Comparison of ENCODE assay signal across 28 cellular contexts in the genomic region with DNA sequence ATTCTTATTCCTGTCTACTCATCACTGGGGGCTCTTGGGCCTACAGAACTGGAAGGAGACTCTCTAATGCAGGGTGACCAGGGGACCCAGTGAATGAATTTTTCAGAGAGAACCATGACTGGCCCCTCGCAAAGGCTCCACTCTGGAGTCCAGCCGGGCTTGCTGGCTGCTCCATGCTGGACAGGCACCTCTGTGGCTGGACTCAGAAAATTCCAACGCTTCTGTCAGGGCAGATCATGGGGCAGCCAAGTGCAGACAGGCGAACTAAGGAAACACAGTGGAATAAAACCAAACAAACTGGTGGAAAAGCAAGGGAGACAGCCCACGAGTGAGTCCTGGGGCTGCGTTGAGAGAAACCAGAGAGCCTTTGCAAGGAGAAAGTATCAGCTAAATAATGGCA.
"Had no signal": no experiment of that assay in that cellular context is flagged by ENCODE, and none has a peak within 500 bp of the region (broad histone marks: within the 10 kb centered on the region; RNA-seq: fewer than 3 reads in every experiment).

No MANE protein-coding gene starts in this region.

- H3K4me2 ChIP-seq: neural progenitor cell had no signal

- H3K4me3 Mint-ChIP-seq: natural killer cell treated with Interleukin-12 subunit alpha and Interleukin-12 subunit beta and Interleukin-15 and Interleukin-18, amount 100 ng/mL, for 72 hours; neural progenitor cell; stimulated activated memory B cell treated with anti-CD40 and anti-IgM and Interleukin-4, amounts not matched to agents 10 μg/mL and 1 μg/mL and 100 μg/mL, for 72 hours had no signal

- H3K9me3 ChIP-seq: esophagus squamous epithelium, lower lobe of right lung, psoas muscle, testis, tibial artery, upper lobe of left lung, uterus had no signal

- FAIRE-seq: islet of Langerhans had no signal

- H3K36me3 ChIP-seq: esophagus squamous epithelium, heart right ventricle, lower lobe of right lung, neural progenitor cell, spleen, tibial artery, upper lobe of left lung, uterus had no signal

- ATAC-seq: heart right ventricle; left colon; left ventricle myocardium superior; lower lobe of right lung; psoas muscle; right cardiac atrium; stimulated activated memory B cell treated with anti-CD40 and anti-IgM and Interleukin-4, amounts not matched to agents 10 μg/mL and 1 μg/mL and 100 μg/mL, for 72 hours; stimulated activated naive CD8-positive, alpha-beta T cell treated with anti-CD3 and anti-CD28 coated beads, Interleukin-15, Interleukin-2, amounts not matched to agents 100 U/mL and 50 U/mL, for 24 hours had no signal

- H3K9ac ChIP-seq: neural progenitor cell had no signal

- DNase-seq: dermis blood vessel endothelial cell; effector memory CD4-positive, alpha-beta T cell; erythroblast; esophagus squamous epithelium; foreskin melanocyte; glutamatergic neuron; heart right ventricle; hippocampal formation; kidney glomerular epithelial cell; left colon; left ventricle myocardium superior; lower lobe of right lung; psoas muscle; right cardiac atrium; spleen; stimulated activated CD4-positive, alpha-beta T cell treated with anti-CD3 and anti-CD28 coated beads, Interleukin-4, amount 100 ng/mL, for 4 hours; stimulated activated naive CD8-positive, alpha-beta T cell treated with anti-CD3 and anti-CD28 coated beads, Interleukin-15, Interleukin-2, amounts not matched to agents 100 U/mL and 50 U/mL, for 24 hours; substantia nigra; testis; tibial artery; upper lobe of left lung; uterus had no signal

- H3K27ac ChIP-seq: coronary artery, esophagus squamous epithelium, heart right ventricle, lower lobe of right lung, neural progenitor cell, psoas muscle, skin epidermis, spleen, testis, tibial artery, upper lobe of left lung, uterus had no signal

- H3K9me3 Mint-ChIP-seq: natural killer cell treated with Interleukin-12 subunit alpha and Interleukin-12 subunit beta and Interleukin-15 and Interleukin-18, amount 100 ng/mL, for 72 hours; neural progenitor cell had no signal

- H3K27me3 ChIP-seq: neural progenitor cell, testis, upper lobe of left lung, uterus had no signal

- H3K4me1 Mint-ChIP-seq: stimulated activated memory B cell treated with anti-CD40 and anti-IgM and Interleukin-4, amounts not matched to agents 10 μg/mL and 1 μg/mL and 100 μg/mL, for 72 hours had no signal

- H3K27ac Mint-ChIP-seq: natural killer cell treated with Interleukin-12 subunit alpha and Interleukin-12 subunit beta and Interleukin-15 and Interleukin-18, amount 100 ng/mL, for 72 hours; neural progenitor cell; stimulated activated memory B cell treated with anti-CD40 and anti-IgM and Interleukin-4, amounts not matched to agents 10 μg/mL and 1 μg/mL and 100 μg/mL, for 72 hours had no signal

- H2AFZ ChIP-seq: neural progenitor cell had no signal

- H3K36me3 Mint-ChIP-seq: natural killer cell treated with Interleukin-12 subunit alpha and Interleukin-12 subunit beta and Interleukin-15 and Interleukin-18, amount 100 ng/mL, for 72 hours; neural progenitor cell; stimulated activated memory B cell treated with anti-CD40 and anti-IgM and Interleukin-4, amounts not matched to agents 10 μg/mL and 1 μg/mL and 100 μg/mL, for 72 hours had no signal

- H3K4me3 ChIP-seq: coronary artery, esophagus squamous epithelium, heart right ventricle, lower lobe of right lung, neural progenitor cell, psoas muscle, skin epidermis, spleen, testis, tibial artery, upper lobe of left lung, uterus had no signal

- H3K4me1 ChIP-seq: esophagus squamous epithelium, heart right ventricle, psoas muscle, spleen, testis, tibial artery, upper lobe of left lung, uterus had no signal
